16 cellular contexts compared by ENCODE assay signal in genomic region chr5:141608557-141608956, GRCh38. TPM values are rescaled to one million over a fixed set of nuclear protein-coding genes. Genes with fewer than 3 reads are reported as not detected.
DNase-seq lines count a peak whose midpoint lies in the region; ATAC-seq, FAIRE-seq and TF ChIP-seq lines count a peak whose summit lies in the region.
"Had no signal": no experiment of that assay in that cellular context is flagged by ENCODE, and none has a peak within 500 bp of the region (broad histone marks: within the 10 kb centered on the region; RNA-seq: fewer than 3 reads in every experiment).

No MANE protein-coding gene starts in this region.

- intact Hi-C loops in activated CD4-positive, alpha-beta T cell treated with anti-CD3 and anti-CD28 coated beads, Interleukin-2, amount 10 ng/mL, durations not matched to agents 24 days and 14 days (cut with micrococcal nuclease), result no loop called here
- intact Hi-C loops in kidney (cut with DNase I), result no loop called here

- H3K27ac Mint-ChIP-seq in activated CD4-positive, alpha-beta T cell treated with anti-CD3 and anti-CD28 coated beads, Interleukin-2, amount 10 ng/mL, durations not matched to agents 24 days and 14 days, result peak overlapping the region; percentile 82
- peak overlapping the region; percentile 6 for H3K27ac Mint-ChIP-seq in WTC11
- peak overlapping the region; percentile 85 for H3K27ac Mint-ChIP-seq in stimulated activated memory B cell treated with anti-CD40 and anti-IgM and Interleukin-4, amounts not matched to agents 10 μg/mL and 1 μg/mL and 100 μg/mL, for 72 hours

- CTCF ChIA-PET in WTC11 (lab: Charles Lee), result interaction anchor here (1.9 to 2.3 kb wide), 3 partner anchors 11 to 45 kb away, joined by 6 to 14 read pairs (median 9); partner anchors contain the start of gene DIAPH1

- no peaks in the 10 kb centered on the region for H3K9me3 ChIP-seq in kidney (ENCODE audit: control insufficient read depth in 1 of 2, low read length in 2 of 2)
- H3K9me3 ChIP-seq: thyroid gland had no signal

- ATAC-seq in WTC11 (no peak), HG03045 (IDR thresholded peaks at IDR 0.05; ENCODE audit: unreplicated experiment) (no peak), GM18867 (IDR thresholded peaks at IDR 0.05; ENCODE audit: unreplicated experiment) (no peak)
- ATAC-seq in stimulated activated memory B cell treated with anti-CD40 and anti-IgM and Interleukin-4, amounts not matched to agents 10 μg/mL and 1 μg/mL and 100 μg/mL, for 72 hours, result no peak

- H3K4me1 Mint-ChIP-seq in activated CD4-positive, alpha-beta T cell treated with anti-CD3 and anti-CD28 coated beads, Interleukin-2, amount 10 ng/mL, durations not matched to agents 24 days and 14 days, result peaks cover 72% of the 10 kb centered on the region
- peaks cover 30% of the 10 kb centered on the region for H3K4me1 Mint-ChIP-seq in WTC11
- peaks cover 88% of the 10 kb centered on the region for H3K4me1 Mint-ChIP-seq in stimulated activated memory B cell treated with anti-CD40 and anti-IgM and Interleukin-4, amounts not matched to agents 10 μg/mL and 1 μg/mL and 100 μg/mL, for 72 hours

- no peaks in the 10 kb centered on the region for H3K27me3 Mint-ChIP-seq in activated CD4-positive, alpha-beta T cell treated with anti-CD3 and anti-CD28 coated beads, Interleukin-2, amount 10 ng/mL, durations not matched to agents 24 days and 14 days
- H3K27me3 Mint-ChIP-seq in WTC11 (ENCODE audit: low read depth), result no peaks in the 10 kb centered on the region
- H3K27me3 Mint-ChIP-seq in stimulated activated memory B cell treated with anti-CD40 and anti-IgM and Interleukin-4, amounts not matched to agents 10 μg/mL and 1 μg/mL and 100 μg/mL, for 72 hours, result no peaks in the 10 kb centered on the region

- H3K4me3 Mint-ChIP-seq in activated CD4-positive, alpha-beta T cell treated with anti-CD3 and anti-CD28 coated beads, Interleukin-2, amount 10 ng/mL, durations not matched to agents 24 days and 14 days, result peak overlapping the region; percentile 60
- no peak overlapping the region for H3K4me3 Mint-ChIP-seq in WTC11
- no peak overlapping the region for H3K4me3 Mint-ChIP-seq in stimulated activated memory B cell treated with anti-CD40 and anti-IgM and Interleukin-4, amounts not matched to agents 10 μg/mL and 1 μg/mL and 100 μg/mL, for 72 hours

- H3K4me1 ChIP-seq in kidney (ENCODE audit: control insufficient read depth in 1 of 2, insufficient read depth in 1 of 2, low read depth in 1 of 2, low read length in 2 of 2), result peaks cover 8 to 29% of the 10 kb centered on the region in 2 donors

- no peaks in the 10 kb centered on the region for H3K36me3 ChIP-seq in kidney (ENCODE audit: control insufficient read depth in 1 of 2, insufficient read depth in 2 of 2, low read length in 2 of 2)
- H3K36me3 ChIP-seq: thyroid gland had no signal

- no peak for FAIRE-seq in kidney (lab: Jason Lieb, UNC)
- FAIRE-seq: GM18507 had no signal

- H3K9me3 Mint-ChIP-seq in activated CD4-positive, alpha-beta T cell treated with anti-CD3 and anti-CD28 coated beads, Interleukin-2, amount 10 ng/mL, durations not matched to agents 24 days and 14 days, result no peaks in the 10 kb centered on the region
- no peaks in the 10 kb centered on the region for H3K9me3 Mint-ChIP-seq in WTC11
- H3K9me3 Mint-ChIP-seq in stimulated activated memory B cell treated with anti-CD40 and anti-IgM and Interleukin-4, amounts not matched to agents 10 μg/mL and 1 μg/mL and 100 μg/mL, for 72 hours, result no peaks in the 10 kb centered on the region

- DNase-seq in activated CD4-positive, alpha-beta T cell treated with anti-CD3 and anti-CD28 coated beads, Interleukin-2, amount 10 ng/mL, durations not matched to agents 24 days and 14 days, result no peak
- DNase-seq in activated CD4-positive, alpha-beta T cell treated with anti-CD3 and anti-CD28 coated beads for 4 hours, result no peak
- DNase-seq in WTC11 (ENCODE audit: low spot score), result no peak
- no peak for DNase-seq in kidney
- DNase-seq in foreskin fibroblast, result no peak
- DNase-seq: activated CD4-positive, CD25-positive, alpha-beta regulatory T cell; dorsolateral prefrontal cortex; NCI-H1105; NCI-H524; retina; thyroid gland had no signal

- H3K4me3 ChIP-seq in kidney (ENCODE audit: low read length in 2 of 2) (no peak overlapping the region), foreskin fibroblast (ENCODE audit: low read depth in 1 of 2, low read length in 2 of 2) (no peak overlapping the region)
- H3K4me3 ChIP-seq: dorsolateral prefrontal cortex, lung, thyroid gland had no signal

- H3K36me3 Mint-ChIP-seq in activated CD4-positive, alpha-beta T cell treated with anti-CD3 and anti-CD28 coated beads, Interleukin-2, amount 10 ng/mL, durations not matched to agents 24 days and 14 days (ENCODE audit: low read depth), result peaks cover 43% of the 10 kb centered on the region
- H3K36me3 Mint-ChIP-seq in WTC11, result peaks cover 2% of the 10 kb centered on the region; the same call in 1 of the 2 replicates
- H3K36me3 Mint-ChIP-seq in stimulated activated memory B cell treated with anti-CD40 and anti-IgM and Interleukin-4, amounts not matched to agents 10 μg/mL and 1 μg/mL and 100 μg/mL, for 72 hours, result peaks cover 37% of the 10 kb centered on the region

- H3K9ac ChIP-seq in kidney (ENCODE audit: low read length in 2 of 2), result no peak overlapping the region

- H3K27ac ChIP-seq in kidney (ENCODE audit: low read depth in 2 of 2, low read length in 2 of 2), result peak overlapping the region; percentile 47 to 78
- H3K27ac ChIP-seq: dorsolateral prefrontal cortex, thyroid gland had no signal

- no peak for TF ChIP-seq CTCF in WTC11 (IDR thresholded peaks at IDR 0.05)
- no peak for TF ChIP-seq CTCF in kidney (IDR thresholded peaks at IDR 0.05; ENCODE audit: borderline replicate concordance, extremely low read depth, insufficient read depth)
- no peak for TF ChIP-seq CTCF in foreskin fibroblast (IDR thresholded peaks at IDR 0.05; ENCODE audit: low read depth, low read length)

- POLR2A ChIA-PET in WTC11 (lab: Charles Lee), result no interaction called here

TF ChIP-seq in WTC11, 78 proteins besides CTCF, POLR2A, EP300 and RAD21 (continues in another document):
- TF ChIP-seq FOXP1 (CRISPR knock-in tag; IDR thresholded peaks at IDR 0.05; ENCODE audit: borderline replicate concordance) (no peak), JAZF1 (CRISPR knock-in tag; IDR thresholded peaks at IDR 0.05) (no peak), ZNF138 (CRISPR knock-in tag; conservative IDR thresholded peaks at IDR 0.05) (no peak), NFE2L1 (CRISPR knock-in tag; IDR thresholded peaks at IDR 0.05) (no peak), FOXK1 (CRISPR knock-in tag; IDR thresholded peaks at IDR 0.05) (no peak), KAT7 (CRISPR knock-in tag; IDR thresholded peaks at IDR 0.05; ENCODE audit: borderline replicate concordance) (no peak), ZNF425 (CRISPR knock-in tag; conservative IDR thresholded peaks at IDR 0.05) (no peak), ERG (CRISPR knock-in tag; IDR thresholded peaks at IDR 0.05) (no peak)

RNA-seq across cellular contexts. Expression of gene DIAPH1, which starts 10.2 kb away (rescaled TPM):
- 225 and 232 TPM in 2 replicates for total RNA-seq in activated CD4-positive, alpha-beta T cell treated with anti-CD3 and anti-CD28 coated beads, Interleukin-2, amount 10 ng/mL, durations not matched to agents 24 days and 14 days
- total RNA-seq in WTC11 (2021) (90.9 to 109 TPM (median 96.0 TPM) in 3 replicates), kidney (156 TPM)
- polyA plus RNA-seq in kidney (ENCODE audit: insufficient read depth, low read depth, low replicate concordance), result 60.6 TPM

RNA-seq across cellular contexts. Expression of gene HDAC3, which starts 28.1 kb away (rescaled TPM):
- total RNA-seq in activated CD4-positive, alpha-beta T cell treated with anti-CD3 and anti-CD28 coated beads, Interleukin-2, amount 10 ng/mL, durations not matched to agents 24 days and 14 days, result 88.1 and 92.3 TPM in 2 replicates
- total RNA-seq in WTC11 (2021) (84.7 to 96.2 TPM (median 94.5 TPM) in 3 replicates), kidney (44.7 TPM)
- 47.5 TPM for polyA plus RNA-seq in kidney (ENCODE audit: insufficient read depth, low read depth, low replicate concordance)

RNA-seq across cellular contexts. Expression of gene RELL2, which starts 28.2 kb away (rescaled TPM):
- total RNA-seq in activated CD4-positive, alpha-beta T cell treated with anti-CD3 and anti-CD28 coated beads, Interleukin-2, amount 10 ng/mL, durations not matched to agents 24 days and 14 days, result 24.1 TPM in 2 replicates
- total RNA-seq in WTC11 (2021) (19.3 to 23.8 TPM (median 21.4 TPM) in 3 replicates), kidney (3.0 TPM)
- 8.2 TPM for polyA plus RNA-seq in kidney (ENCODE audit: insufficient read depth, low read depth, low replicate concordance)

RNA-seq across cellular contexts. Expression of gene FCHSD1, which starts 42.7 kb away (rescaled TPM):
- total RNA-seq in activated CD4-positive, alpha-beta T cell treated with anti-CD3 and anti-CD28 coated beads, Interleukin-2, amount 10 ng/mL, durations not matched to agents 24 days and 14 days, result 33.1 and 34.5 TPM in 2 replicates
- total RNA-seq in WTC11 (2021) (43.6 to 50.3 TPM (median 44.8 TPM) in 3 replicates), kidney (20.3 TPM)
- polyA plus RNA-seq in kidney (ENCODE audit: insufficient read depth, low read depth, low replicate concordance), result 6.4 TPM

Comparison
In these comparisons a context has a peak if more than half of its experiments do, and no peak if none do; other contexts are left out.
1. H3K27ac Mint-ChIP-seq: peak in every context shown above with its lines; median percentile 85 in stimulated activated memory B cell treated with anti-CD40 and anti-IgM and Interleukin-4, amounts not matched to agents 10 μg/mL and 1 μg/mL and 100 μg/mL, for 72 hours; 82 in activated CD4-positive, alpha-beta T cell treated with anti-CD3 and anti-CD28 coated beads, Interleukin-2, amount 10 ng/mL, durations not matched to agents 24 days and 14 days; 6 in WTC11.